Comparison of ENCODE assay signal across 1 cellular context in genomic region chr9:69297300-69297980, GRCh38.
TF ChIP-seq lines count a peak whose summit lies in the region.

No MANE protein-coding gene starts in this region.

TF ChIP-seq in GM23338, 12 proteins besides CTCF, POLR2A, EP300 and RAD21 (continued from another document):
- no peak for TF ChIP-seq REST (IDR thresholded peaks at IDR 0.05; ENCODE audit: unreplicated experiment)
- no peak for TF ChIP-seq STAT1 (IDR thresholded peaks at IDR 0.05; ENCODE audit: unreplicated experiment)
- TF ChIP-seq ZNF114 (CRISPR knock-in tag; IDR thresholded peaks at IDR 0.05): no peak
- no peak for TF ChIP-seq EZH2 (IDR thresholded peaks at IDR 0.05; ENCODE audit: low read depth, unreplicated experiment)
- TF ChIP-seq JUNB (IDR thresholded peaks at IDR 0.05; ENCODE audit: unreplicated experiment): no peak
- TF ChIP-seq NANOG (IDR thresholded peaks at IDR 0.05; ENCODE audit: borderline replicate concordance): no peak
- no peak for TF ChIP-seq ZNF331 (CRISPR knock-in tag; IDR thresholded peaks at IDR 0.05; ENCODE audit: low read depth)
